ENCODE assay signal across 10 cellular contexts in genomic region chr16:69481901-69482341, GRCh38. TPM values are rescaled to one million over a fixed set of nuclear protein-coding genes. Genes with fewer than 3 reads are reported as not detected.
A peak's percentile ranks its signal among the peaks of the same experiment; 100 is the strongest.
DNase-seq lines count a peak whose midpoint lies in the region; ATAC-seq and TF ChIP-seq lines count a peak whose summit lies in the region.
"Had no signal": no experiment of that assay in that cellular context is flagged by ENCODE, and none has a peak within 500 bp of the region (broad histone marks: within the 10 kb centered on the region; RNA-seq: fewer than 3 reads in every experiment).

No MANE protein-coding gene starts in this region.

- no peaks in the 10 kb centered on the region for H3K36me3 ChIP-seq in lung (ENCODE audit: control insufficient read depth in 2 of 2, insufficient read depth in 2 of 2, low read length in 2 of 2)
- no peaks in the 10 kb centered on the region for H3K36me3 ChIP-seq in transverse colon

- H3K27me3 ChIP-seq in lung (ENCODE audit: control insufficient read depth, insufficient read depth), result no peaks in the 10 kb centered on the region
- H3K27me3 ChIP-seq in transverse colon, result no peaks in the 10 kb centered on the region
- H3K27me3 ChIP-seq: hepatocyte had no signal

- H3K4me3 Mint-ChIP-seq in activated T-cell treated with anti-CD3 and anti-CD28 coated beads, Interleukin-2, amount 50 U/mL, for 72 hours, result no peak overlapping the region
- H3K4me3 Mint-ChIP-seq: stimulated activated naive B cell treated with anti-CD40 and anti-IgM and Interleukin-4, amounts not matched to agents 10 μg/mL and 1 μg/mL and 100 μg/mL, for 72 hours had no signal

- no peak overlapping the region for H3K4me3 ChIP-seq in lung
- H3K4me3 ChIP-seq in transverse colon, result no peak overlapping the region
- H3K4me3 ChIP-seq: hepatocyte had no signal

- peak; percentile 77 for ATAC-seq in lung (ENCODE audit: insufficient read depth, low FRiP score)
- ATAC-seq in activated T-cell treated with anti-CD3 and anti-CD28 coated beads, Interleukin-2, amount 50 U/mL, for 72 hours (replicated peaks in 1 of 2), result no peak
- no peak for ATAC-seq in HG03135 (IDR thresholded peaks at IDR 0.05; ENCODE audit: unreplicated experiment)
- ATAC-seq in GM19397 (IDR thresholded peaks at IDR 0.05; ENCODE audit: unreplicated experiment), result no peak
- ATAC-seq: stimulated activated naive B cell treated with anti-CD40 and anti-IgM and Interleukin-4, amounts not matched to agents 10 μg/mL and 1 μg/mL and 100 μg/mL, for 72 hours had no signal

- no peaks in the 10 kb centered on the region for H3K9me3 Mint-ChIP-seq in activated T-cell treated with anti-CD3 and anti-CD28 coated beads, Interleukin-2, amount 50 U/mL, for 72 hours
- H3K9me3 Mint-ChIP-seq: stimulated activated naive B cell treated with anti-CD40 and anti-IgM and Interleukin-4, amounts not matched to agents 10 μg/mL and 1 μg/mL and 100 μg/mL, for 72 hours had no signal

- H3K27ac ChIP-seq in lung (ENCODE audit: low read depth in 1 of 2, low read length in 1 of 2) (peak overlapping the region; percentile 61 to 79), transverse colon (peak overlapping the region; percentile 45 to 73 (median 64))
- H3K27ac ChIP-seq: hepatocyte had no signal

- H3K27ac Mint-ChIP-seq in activated T-cell treated with anti-CD3 and anti-CD28 coated beads, Interleukin-2, amount 50 U/mL, for 72 hours, result no peak overlapping the region
- H3K27ac Mint-ChIP-seq: stimulated activated naive B cell treated with anti-CD40 and anti-IgM and Interleukin-4, amounts not matched to agents 10 μg/mL and 1 μg/mL and 100 μg/mL, for 72 hours had no signal

- in situ Hi-C loops in transverse colon (cut with MboI; ENCODE audit: low pct_ligation_motif_present in 1 of 4, low pct_unique_long_range_greater_than_20kb in 1 of 4, low sequenced_read_pairs in 3 of 4), result no loop called here

- no peak for TF ChIP-seq CTCF in lung (IDR thresholded peaks at IDR 0.05; ENCODE audit: control extremely low read depth, extremely low read depth)
- no peak for TF ChIP-seq CTCF in transverse colon (IDR thresholded peaks at IDR 0.05)

- WGBS in lung, 2 donors, result 23 to 36% methylated on average over 12 of the region's 12 CpGs
- 87% methylated on average over 12 of the region's 12 CpGs; no CpG with 5 or more reads in 1 of the 2 donors for WGBS in transverse colon (ENCODE audit: low coverage in 1 of 2), 2 donors

- H3K9me3 ChIP-seq in lung (ENCODE audit: control insufficient read depth in 2 of 2, insufficient read depth in 1 of 2, low read length in 1 of 2) (no peaks in the 10 kb centered on the region), transverse colon (no peaks in the 10 kb centered on the region)

- no peak for TF ChIP-seq POLR2A in transverse colon (IDR thresholded peaks at IDR 0.05)

- DNase-seq in NCI-H446 treated with DMSO at 0.1 percent for 48 hours (lab: John Stamatoyannopoulos, UW) (peak; percentile 78), dermis blood vessel endothelial cell (peak; percentile 90), lung (ENCODE audit: low spot score) (peak; percentile 82), transverse colon (peak; percentile 31)
- no peak for DNase-seq in activated T-cell treated with anti-CD3 and anti-CD28 coated beads, Interleukin-2, amount 50 U/mL, for 72 hours
- DNase-seq in activated naive CD4-positive, alpha-beta T cell treated with anti-CD3 and anti-CD28 coated beads, Interleukin-2, amount 50 U/mL, for 16 hours, result no peak
- DNase-seq: stimulated activated naive B cell treated with anti-CD40 and anti-IgM and Interleukin-4, amounts not matched to agents 10 μg/mL and 1 μg/mL and 100 μg/mL, for 72 hours had no signal

- no peak for TF ChIP-seq EP300 in transverse colon (IDR thresholded peaks at IDR 0.05; ENCODE audit: low read depth)

- intact Hi-C loops in transverse colon (cut with DNase I; ENCODE audit: low total_unique reads), result no loop called here

- peaks cover 22% of the 10 kb centered on the region for H3K27me3 Mint-ChIP-seq in activated T-cell treated with anti-CD3 and anti-CD28 coated beads, Interleukin-2, amount 50 U/mL, for 72 hours (ENCODE audit: low read depth)

- H3K4me1 ChIP-seq in lung (ENCODE audit: control insufficient read depth in 2 of 2, insufficient read depth in 2 of 2, low read length in 2 of 2) (peaks cover 0 to 4% of the 10 kb centered on the region in 2 donors), transverse colon (peaks cover 0 to 11% (median 0%) of the 10 kb centered on the region in 4 donors)

- H3K4me1 Mint-ChIP-seq in activated T-cell treated with anti-CD3 and anti-CD28 coated beads, Interleukin-2, amount 50 U/mL, for 72 hours (ENCODE audit: low read depth), result peaks cover 22% of the 10 kb centered on the region

- H3K36me3 Mint-ChIP-seq in activated T-cell treated with anti-CD3 and anti-CD28 coated beads, Interleukin-2, amount 50 U/mL, for 72 hours (ENCODE audit: insufficient read depth in 2 of 2), result peaks cover 0 to 2% of the 10 kb centered on the region in 2 donors

RNA-seq across cellular contexts. Expression of gene CYB5B, which starts 57.5 kb away (rescaled TPM):
- total RNA-seq in dermis blood vessel endothelial cell, result 77.8 and 182 TPM in 2 replicates
- total RNA-seq in lung, result 100 to 1,000 TPM in 1 of 2 donors, 10 to 100 TPM in 1; 69.8 to 103 TPM
- polyA plus RNA-seq in lung, result 10 to 100 TPM; 68.1 to 81.6 TPM
- total RNA-seq in transverse colon, result 10 to 100 TPM; 30.3 to 60.5 (median 42.4) TPM
- total RNA-seq in activated T-cell treated with anti-CD3 and anti-CD28 coated beads, Interleukin-2, amount 50 U/mL, for 72 hours, result 100 to 1,000 TPM; 176 to 197 TPM

Comparison
In these comparisons a context has a peak if more than half of its experiments do, and no peak if none do; other contexts are left out.
1. DNase-seq: peak in NCI-H446 treated with DMSO at 0.1 percent for 48 hours (single experiment), dermis blood vessel endothelial cell (single experiment), lung (single experiment) and transverse colon (single experiment); none in activated T-cell treated with anti-CD3 and anti-CD28 coated beads, Interleukin-2, amount 50 U/mL, for 72 hours (0 of 2) and activated naive CD4-positive, alpha-beta T cell treated with anti-CD3 and anti-CD28 coated beads, Interleukin-2, amount 50 U/mL, for 16 hours (single experiment).